Comparison of ENCODE assay signal across 14 cellular contexts in genomic region chr2:75598572-75599155, GRCh38. TPM values are rescaled to one million over a fixed set of nuclear protein-coding genes. Genes with fewer than 3 reads are reported as not detected.
DNase-seq lines count a peak whose midpoint lies in the region; ATAC-seq and TF ChIP-seq lines count a peak whose summit lies in the region.
"Had no signal": no experiment of that assay in that cellular context is flagged by ENCODE, and none has a peak within 500 bp of the region (broad histone marks: within the 10 kb centered on the region; RNA-seq: fewer than 3 reads in every experiment).

No MANE protein-coding gene starts in this region.

- CTCF ChIA-PET in CD8-positive, alpha-beta memory T cell (lab: Charles Lee) = interaction anchor here (1.3 kb wide), 1 partner anchor 10 kb away, joined by 3 read pairs; no protein-coding TSS in a partner anchor

- peak; percentile 43 for DNase-seq in NCI-H82 (lab: John Stamatoyannopoulos, UW)
- DNase-seq in NCI-H82 treated with DMSO at 0.1 percent for 48 hours (lab: John Stamatoyannopoulos, UW; ENCODE audit: unreplicated experiment) = no peak
- DNase-seq in epithelial cell of esophagus (ENCODE audit: low read depth) = peak; percentile 15
- DNase-seq in osteoblast (ENCODE audit: insufficient read length, low spot score, missing footprints) = peak; percentile 48
- DNase-seq in kidney tubule cell (ENCODE audit: low spot score) = no peak
- DNase-seq in GM03348 (ENCODE audit: low spot score) = no peak
- DNase-seq in CD8-positive, alpha-beta memory T cell = no peak
- DNase-seq in stimulated activated effector memory CD8-positive, alpha-beta T cell treated with anti-CD3 and anti-CD28 coated beads, Interleukin-12 subunit alpha, Interleukin-12 subunit beta, amount 100 ng/mL, for 72 hours (ENCODE audit: low spot score in 2 of 2) = no peak
- DNase-seq: DMS53, GOT3 had no signal

- peaks cover 0 to 3% of the 10 kb centered on the region in 2 donors for H3K27me3 Mint-ChIP-seq in CD8-positive, alpha-beta memory T cell

- TF ChIP-seq CTCF in epithelial cell of esophagus (IDR thresholded peaks at IDR 0.05; ENCODE audit: insufficient read depth, low read depth, low read length, missing control alignments) = no peak
- TF ChIP-seq CTCF in osteoblast (IDR thresholded peaks at IDR 0.05; ENCODE audit: extremely low read depth, low read depth, low read length) = no peak

- H3K36me3 Mint-ChIP-seq in CD8-positive, alpha-beta memory T cell = no peaks in the 10 kb centered on the region
- no peaks in the 10 kb centered on the region for H3K36me3 Mint-ChIP-seq in stimulated activated effector memory CD8-positive, alpha-beta T cell treated with anti-CD3 and anti-CD28 coated beads, Interleukin-12 subunit alpha, Interleukin-12 subunit beta, amount 100 ng/mL, for 72 hours

- H3K9me3 Mint-ChIP-seq in CD8-positive, alpha-beta memory T cell = no peaks in the 10 kb centered on the region
- no peaks in the 10 kb centered on the region for H3K9me3 Mint-ChIP-seq in stimulated activated effector memory CD8-positive, alpha-beta T cell treated with anti-CD3 and anti-CD28 coated beads, Interleukin-12 subunit alpha, Interleukin-12 subunit beta, amount 100 ng/mL, for 72 hours

- H3K4me1 ChIP-seq in osteoblast (ENCODE audit: insufficient read depth, low read length) = peaks cover 56% of the 10 kb centered on the region
- no peaks in the 10 kb centered on the region for H3K4me1 ChIP-seq in CD8-positive, alpha-beta memory T cell (ENCODE audit: insufficient read depth, low read length)
- H3K4me1 ChIP-seq: HAP-1 had no signal

- POLR2A ChIA-PET in CD8-positive, alpha-beta memory T cell (lab: Charles Lee) = no interaction called here

- H3K9me3 ChIP-seq in osteoblast (ENCODE audit: low read depth, low read length) = no peaks in the 10 kb centered on the region
- no peaks in the 10 kb centered on the region for H3K9me3 ChIP-seq in CD8-positive, alpha-beta memory T cell (ENCODE audit: low read length)

- H3K27me3 ChIP-seq in osteoblast (ENCODE audit: insufficient read depth, low read length) = no peaks in the 10 kb centered on the region
- no peaks in the 10 kb centered on the region for H3K27me3 ChIP-seq in CD8-positive, alpha-beta memory T cell (ENCODE audit: insufficient read depth, low read length, poor library complexity, severe bottlenecking)
- H3K27me3 ChIP-seq: BLaER1 had no signal

- H3K79me2 ChIP-seq in osteoblast (ENCODE audit: insufficient read depth, low read length) = no peaks in the 10 kb centered on the region

- no peak overlapping the region for H3K4me2 ChIP-seq in osteoblast (ENCODE audit: insufficient read depth, low read length)
- H3K4me2 ChIP-seq: BLaER1 had no signal

- no peak overlapping the region for H3K4me3 ChIP-seq in epithelial cell of esophagus (ENCODE audit: low read length)
- no peak overlapping the region for H3K4me3 ChIP-seq in osteoblast (ENCODE audit: insufficient read depth, low read length)
- no peak overlapping the region for H3K4me3 ChIP-seq in CD8-positive, alpha-beta memory T cell (ENCODE audit: low read length)
- H3K4me3 ChIP-seq: BLaER1, HAP-1 had no signal

- peak overlapping the region; percentile 13 for H2AFZ ChIP-seq in osteoblast (ENCODE audit: low read length)

- no peak for ATAC-seq in stimulated activated effector memory CD8-positive, alpha-beta T cell treated with anti-CD3 and anti-CD28 coated beads, Interleukin-12 subunit alpha, Interleukin-12 subunit beta, amount 100 ng/mL, for 72 hours

- no peak overlapping the region for H3K27ac Mint-ChIP-seq in CD8-positive, alpha-beta memory T cell
- no peak overlapping the region for H3K27ac Mint-ChIP-seq in stimulated activated effector memory CD8-positive, alpha-beta T cell treated with anti-CD3 and anti-CD28 coated beads, Interleukin-12 subunit alpha, Interleukin-12 subunit beta, amount 100 ng/mL, for 72 hours

- H3K4me3 Mint-ChIP-seq in CD8-positive, alpha-beta memory T cell = no peak overlapping the region
- no peak overlapping the region for H3K4me3 Mint-ChIP-seq in stimulated activated effector memory CD8-positive, alpha-beta T cell treated with anti-CD3 and anti-CD28 coated beads, Interleukin-12 subunit alpha, Interleukin-12 subunit beta, amount 100 ng/mL, for 72 hours

- H3K4me1 Mint-ChIP-seq in CD8-positive, alpha-beta memory T cell = no peaks in the 10 kb centered on the region
- H3K4me1 Mint-ChIP-seq in stimulated activated effector memory CD8-positive, alpha-beta T cell treated with anti-CD3 and anti-CD28 coated beads, Interleukin-12 subunit alpha, Interleukin-12 subunit beta, amount 100 ng/mL, for 72 hours = no peaks in the 10 kb centered on the region

- H3K36me3 ChIP-seq in osteoblast (ENCODE audit: insufficient read depth, low read length) = no peaks in the 10 kb centered on the region
- no peaks in the 10 kb centered on the region for H3K36me3 ChIP-seq in CD8-positive, alpha-beta memory T cell (ENCODE audit: insufficient read depth, low read length)
- H3K36me3 ChIP-seq: BLaER1, HAP-1 had no signal

- no peak overlapping the region for H3K27ac ChIP-seq in osteoblast (ENCODE audit: low read depth, low read length)
- H3K27ac ChIP-seq in CD8-positive, alpha-beta memory T cell (ENCODE audit: low read depth, low read length) = no peak overlapping the region
- H3K27ac ChIP-seq: 22Rv1, BLaER1 had no signal

- H4K20me1 ChIP-seq in osteoblast (ENCODE audit: insufficient read depth, low read length) = no peaks in the 10 kb centered on the region
- H4K20me1 ChIP-seq: BLaER1 had no signal

RNA-seq across cellular contexts. Expression of gene EVA1A, which starts 37.9 kb away (rescaled TPM):
- total RNA-seq in osteoblast = 70.9 and 74.8 TPM in 2 replicates
- total RNA-seq in CD8-positive, alpha-beta memory T cell = not detected
- polyA plus RNA-seq in CD8-positive, alpha-beta memory T cell = not detected
- total RNA-seq: HT-29 had no signal

RNA-seq across cellular contexts. Expression of gene MRPL19, which starts 47.9 kb away (rescaled TPM):
- 35.8 and 40.7 TPM in 2 replicates for total RNA-seq in osteoblast
- total RNA-seq in CD8-positive, alpha-beta memory T cell = 10 to 100 TPM; 66.0 to 74.2 TPM
- polyA plus RNA-seq in CD8-positive, alpha-beta memory T cell = 33.2 TPM

Comparison
In these comparisons a context has a peak if more than half of its experiments do, and no peak if none do; other contexts are left out.
1. DNase-seq: peak in NCI-H82 (single experiment), epithelial cell of esophagus (single experiment) and osteoblast (single experiment); none in NCI-H82 treated with DMSO at 0.1 percent for 48 hours (single experiment), kidney tubule cell (single experiment), GM03348 (single experiment), CD8-positive, alpha-beta memory T cell (0 of 5) and stimulated activated effector memory CD8-positive, alpha-beta T cell treated with anti-CD3 and anti-CD28 coated beads, Interleukin-12 subunit alpha, Interleukin-12 subunit beta, amount 100 ng/mL, for 72 hours (0 of 2).
2. RNA of gene EVA1A, which starts 37.9 kb away (total RNA-seq): 70.9 to 74.8 TPM in osteoblast; not detected in CD8-positive, alpha-beta memory T cell; every median in the first group is over 10 times any median in the second.